ENCODE assay signal across 8 cellular contexts in the genomic region with DNA sequence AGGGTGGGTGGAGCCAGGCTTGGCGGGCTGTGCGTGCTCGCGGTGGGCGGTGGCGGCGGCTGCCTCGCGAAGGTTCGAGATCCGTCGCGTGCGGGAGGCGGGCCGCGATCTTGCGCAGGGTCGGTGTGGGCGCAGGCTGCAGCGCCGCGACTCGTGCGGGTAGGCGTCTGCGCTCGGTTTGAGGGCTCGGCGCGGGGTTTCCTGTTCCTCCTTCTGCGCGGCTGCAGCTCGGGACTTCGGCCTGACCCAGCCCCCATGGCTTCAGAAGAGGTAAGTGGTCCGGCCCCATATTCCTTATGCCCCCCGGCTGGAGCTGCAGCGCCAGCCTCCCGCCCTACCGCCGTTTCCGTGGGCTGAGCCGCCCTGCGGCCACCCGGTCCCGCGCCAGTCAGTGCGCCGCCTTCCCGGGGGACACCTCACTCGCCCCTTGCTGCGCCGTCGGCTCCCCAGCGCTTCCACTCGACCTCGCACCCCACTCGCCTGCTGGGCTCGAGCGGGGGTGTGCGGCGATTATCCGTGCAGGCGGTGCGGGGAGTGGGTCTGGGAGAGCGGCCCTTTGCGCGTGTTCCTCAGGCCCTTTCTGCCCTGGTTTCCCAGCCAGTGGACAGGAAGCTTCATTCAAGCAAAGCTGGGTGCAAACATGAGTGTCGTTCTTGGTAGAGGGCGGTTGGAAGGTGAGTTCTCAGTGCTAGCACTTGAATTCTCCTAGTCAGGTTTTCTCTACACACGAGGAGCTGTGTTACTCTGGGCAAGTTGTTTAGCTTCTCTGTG. TPM values are rescaled to one million over a fixed set of nuclear protein-coding genes. Genes with fewer than 3 reads are reported as not detected.
DNase-seq lines count a peak whose midpoint lies in the region; ATAC-seq and TF ChIP-seq lines count a peak whose summit lies in the region.

A gene with protein sequence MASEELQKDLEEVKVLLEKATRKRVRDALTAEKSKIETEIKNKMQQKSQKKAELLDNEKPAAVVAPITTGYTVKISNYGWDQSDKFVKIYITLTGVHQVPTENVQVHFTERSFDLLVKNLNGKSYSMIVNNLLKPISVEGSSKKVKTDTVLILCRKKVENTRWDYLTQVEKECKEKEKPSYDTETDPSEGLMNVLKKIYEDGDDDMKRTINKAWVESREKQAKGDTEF (plus strand): TSS at position 22 of the 771 bp plus-strand sequence. CDS start 234 bp downstream, at position 256.

- peak; percentile 7 for ATAC-seq in GM21390 (IDR thresholded peaks at IDR 0.05; ENCODE audit: unreplicated experiment)

- DNase-seq in D341Med (ENCODE audit: low spot score) = peak; percentile 81
- peak; percentile 24 to 25 for DNase-seq in Kasumi-1 (lab: John Stamatoyannopoulos, UW)
- peak; percentile 31 for DNase-seq in effector CD4-positive, alpha-beta T cell
- peak; percentile 55 for DNase-seq in mesenchymal stem cell
- DNase-seq in superior temporal gyrus (ENCODE audit: extremely low spot score) = peak; percentile 53
- DNase-seq in midbrain (lab: John Stamatoyannopoulos, UW) = no peak

- H4K8ac ChIP-seq in mesenchymal stem cell (ENCODE audit: low read length) = peak within 1 kb of the TSS; percentile 98

- peaks cover 5% of the 10 kb centered on the region for H3K4me1 ChIP-seq in mesenchymal stem cell (ENCODE audit: control insufficient read depth, insufficient read depth, low read depth, low read length)

- peaks cover 0 to 8% of the 10 kb centered on the region in 2 experiments for H3K36me3 ChIP-seq in mesenchymal stem cell (ENCODE audit: control insufficient read depth in 1 of 2, insufficient read depth in 2 of 2, low read depth in 1 of 2, low read length in 2 of 2)

- H3K18ac ChIP-seq in mesenchymal stem cell (ENCODE audit: low read depth in 1 of 2, low read length in 2 of 2) = peak within 1 kb of the TSS; percentile 96 to 98

- H3K9ac ChIP-seq in mesenchymal stem cell (ENCODE audit: low read length) = peak within 1 kb of the TSS; percentile 97

- peak within 1 kb of the TSS; percentile 60 for H2AFZ ChIP-seq in mesenchymal stem cell (ENCODE audit: low read depth, low read length)

- peak within 1 kb of the TSS; percentile 92 for H2AK5ac ChIP-seq in mesenchymal stem cell (ENCODE audit: low read length, severe bottlenecking)

- H3K4me2 ChIP-seq in mesenchymal stem cell (ENCODE audit: low read length, poor library complexity, severe bottlenecking) = peak within 1 kb of the TSS; percentile 63

- WGBS in mesenchymal stem cell = under 1% methylated on average over 61 of the region's 71 CpGs

- peak within 1 kb of the TSS; percentile 87 to 98 for H3K4me3 ChIP-seq in mesenchymal stem cell (ENCODE audit: insufficient read depth in 1 of 2, low read depth in 1 of 2, low read length in 2 of 2)

- H2BK120ac ChIP-seq in mesenchymal stem cell (ENCODE audit: low read depth, low read length) = peak within 1 kb of the TSS; percentile 56

- peak within 1 kb of the TSS in 1 of 2 experiments; percentile 60 for H2BK12ac ChIP-seq in mesenchymal stem cell (ENCODE audit: low read length in 2 of 2)

- no peak for TF ChIP-seq CTCF in VCaP (conservative IDR thresholded peaks at IDR 0.05)

- H3K9me3 ChIP-seq in mesenchymal stem cell (ENCODE audit: control insufficient read depth, low read length) = no peaks in the 10 kb centered on the region

- no peaks in the 10 kb centered on the region for H3K27me3 ChIP-seq in mesenchymal stem cell (ENCODE audit: control insufficient read depth in 1 of 2, insufficient read depth in 1 of 2, low read length in 2 of 2)

- peak within 1 kb of the TSS; percentile 95 for H4K91ac ChIP-seq in mesenchymal stem cell (ENCODE audit: low read length)

- no peaks in the 10 kb centered on the region for H3K79me1 ChIP-seq in mesenchymal stem cell (replicated peaks; ENCODE audit: low read length, poor library complexity, severe bottlenecking)

- peak within 1 kb of the TSS; percentile 44 for H2BK15ac ChIP-seq in mesenchymal stem cell (ENCODE audit: low read depth, poor library complexity, severe bottlenecking)

- H2BK5ac ChIP-seq in mesenchymal stem cell (ENCODE audit: low read depth, low read length, poor library complexity, severe bottlenecking) = peak within 1 kb of the TSS; percentile 90

- H3K14ac ChIP-seq in mesenchymal stem cell (ENCODE audit: low read length in 2 of 2) = peak within 1 kb of the TSS in 1 of 2 experiments; percentile 96

- H3K4ac ChIP-seq in mesenchymal stem cell (ENCODE audit: low read depth in 1 of 2, low read length in 2 of 2) = peak within 1 kb of the TSS; percentile 86 to 100

- peak within 1 kb of the TSS; percentile 97 for H3K27ac ChIP-seq in VCaP
- H3K27ac ChIP-seq in mesenchymal stem cell (ENCODE audit: low read length, poor library complexity, severe bottlenecking) = peak within 1 kb of the TSS; percentile 100

- H3K23ac ChIP-seq in mesenchymal stem cell (ENCODE audit: low read length in 2 of 2) = peak within 1 kb of the TSS in 1 of 2 experiments; percentile 34

RNA-seq across cellular contexts. Expression of the gene that starts here (rescaled TPM):
- polyA plus RNA-seq in mesenchymal stem cell (2013, experiment 1 of 2) = 39.3 TPM
- 39.0 TPM for polyA plus RNA-seq in mesenchymal stem cell (2013, experiment 2 of 2)
